Comparison of ENCODE assay signal across 12 cellular contexts in genomic region chr12:69933115-69933552, GRCh38.
DNase-seq lines count a peak whose midpoint lies in the region; ATAC-seq lines count a peak whose summit lies in the region.
"Had no signal": no experiment of that assay in that cellular context is flagged by ENCODE, and none has a peak within 500 bp of the region (broad histone marks: within the 10 kb centered on the region; RNA-seq: fewer than 3 reads in every experiment).

No MANE protein-coding gene starts in this region.

- DNase-seq in GM19240 (ENCODE audit: insufficient read length, low spot score) (peak; percentile 3), NCI-H526 (lab: John Stamatoyannopoulos, UW) (peak; percentile 86 to 96), retina (peak; percentile 41), NCI-H2029 treated with DMSO at 0.1 percent for 48 hours (lab: John Stamatoyannopoulos, UW) (no peak), DMS153 treated with DMSO at 0.1 percent for 48 hours (lab: John Stamatoyannopoulos, UW; ENCODE audit: unreplicated experiment) (no peak)
- DNase-seq: activated CD4-positive, alpha-beta T cell treated with anti-CD3 and anti-CD28 coated beads, Interleukin-2, amount 50 U/mL, for 48 hours; activated naive CD8-positive, alpha-beta T cell treated with anti-CD3 and anti-CD28 coated beads for 36 hours; Caco-2; dermis blood vessel endothelial cell; NCI-H774 had no signal

- ATAC-seq in HG02642 (IDR thresholded peaks at IDR 0.05; ENCODE audit: poor library complexity, unreplicated experiment), result peak; percentile 52
- no peak for ATAC-seq in GM18907 (IDR thresholded peaks at IDR 0.05; ENCODE audit: unreplicated experiment)

Comparison
In these comparisons a context has a peak if more than half of its experiments do, and no peak if none do; other contexts are left out.
1. DNase-seq: peak in GM19240 (single experiment), NCI-H526 (2 of 2) and retina (single experiment); none in NCI-H2029 treated with DMSO at 0.1 percent for 48 hours (single experiment) and DMS153 treated with DMSO at 0.1 percent for 48 hours (single experiment).